ENCODE assay signal across 12 cellular contexts in the genomic region with DNA sequence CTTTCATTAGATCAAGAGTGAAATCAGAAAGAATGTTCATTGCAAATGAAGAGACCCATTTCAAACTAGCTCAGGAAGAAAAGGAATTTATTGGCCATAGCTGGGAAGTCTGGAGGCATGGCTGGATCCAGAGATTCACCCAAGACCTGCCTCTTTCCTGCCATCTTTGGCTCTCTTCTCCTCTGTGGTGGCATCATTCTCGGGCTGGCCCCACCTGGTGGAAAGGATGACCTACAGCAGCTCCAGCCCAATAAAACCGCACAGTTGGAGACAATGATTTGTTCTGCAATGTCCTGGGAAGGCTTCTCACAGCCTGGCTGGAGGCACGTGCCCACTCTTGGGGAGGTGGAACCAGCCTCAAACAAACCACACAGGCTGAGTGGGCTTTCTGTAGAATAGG. TPM values are rescaled to one million over a fixed set of nuclear protein-coding genes. Genes with fewer than 3 reads are reported as not detected.
DNase-seq lines count a peak whose midpoint lies in the region; ATAC-seq, FAIRE-seq and TF ChIP-seq lines count a peak whose summit lies in the region.
"Had no signal": no experiment of that assay in that cellular context is flagged by ENCODE, and none has a peak within 500 bp of the region (broad histone marks: within the 10 kb centered on the region; RNA-seq: fewer than 3 reads in every experiment).

No MANE protein-coding gene starts in this region.

- ATAC-seq in DND-41 (ENCODE audit: insufficient read depth, low read depth), result peak; percentile 62; the same call in 2 of the 3 replicates
- no peak for ATAC-seq in GM21367 (IDR thresholded peaks at IDR 0.05; ENCODE audit: unreplicated experiment)

- H3K9me3 ChIP-seq in DND-41 (ENCODE audit: insufficient read depth, low read length, severe bottlenecking) (no peaks in the 10 kb centered on the region), keratinocyte (ENCODE audit: control insufficient read depth, low read depth, low read length) (no peaks in the 10 kb centered on the region)
- H3K9me3 ChIP-seq: colonic mucosa had no signal

- H3K9ac ChIP-seq in DND-41 (ENCODE audit: low read depth, low read length) (no peak overlapping the region), keratinocyte (ENCODE audit: control insufficient read depth, extremely low read depth, insufficient read depth, low read length) (no peak overlapping the region)

- H3K27ac ChIP-seq in DND-41 (ENCODE audit: low read length) (no peak overlapping the region), keratinocyte (ENCODE audit: control insufficient read depth, insufficient read depth, low read length) (no peak overlapping the region)
- H3K27ac ChIP-seq: colonic mucosa had no signal

- H3K36me3 ChIP-seq in DND-41 (ENCODE audit: insufficient read depth, low read length) (no peaks in the 10 kb centered on the region), keratinocyte (ENCODE audit: control insufficient read depth in 2 of 2, extremely low read depth in 1 of 2, insufficient read depth in 2 of 2, low read length in 2 of 2) (no peaks in the 10 kb centered on the region)
- H3K36me3 ChIP-seq: colonic mucosa had no signal

- DNase-seq in DND-41, result peak; percentile 21
- DNase-seq in H54 (ENCODE audit: insufficient read length, low spot score), result peak; percentile 26
- peak; percentile 41 for DNase-seq in RPMI7951 (ENCODE audit: low read depth)
- no peak for DNase-seq in keratinocyte (ENCODE audit: low read depth, low spot score)
- no peak for DNase-seq in NCI-H226
- DNase-seq in SHP77 treated with DMSO at 0.1 percent for 48 hours (lab: John Stamatoyannopoulos, UW), result no peak
- no peak for DNase-seq in anterior cingulate cortex (lab: John Stamatoyannopoulos, UW)
- DNase-seq: activated CD4-positive, alpha-beta T cell treated with anti-CD3 and anti-CD28 coated beads, Interleukin-2, amount 50 U/mL, for 4 hours; colonic mucosa; NCI-H446 treated with DMSO at 0.1 percent for 48 hours had no signal

- H3K4me1 ChIP-seq in DND-41 (ENCODE audit: insufficient read depth, low read length), result no peaks in the 10 kb centered on the region
- H3K4me1 ChIP-seq in keratinocyte (ENCODE audit: control insufficient read depth, extremely low read depth, insufficient read depth, low read length), result no peaks in the 10 kb centered on the region
- H3K4me1 ChIP-seq: colonic mucosa had no signal

- TF ChIP-seq CTCF in DND-41 (IDR thresholded peaks at IDR 0.05; ENCODE audit: borderline replicate concordance, extremely low read depth, low read length, poor library complexity, severe bottlenecking), result peak; percentile 46
- TF ChIP-seq CTCF in keratinocyte (optimal IDR thresholded peaks at IDR 0.05 in 1 of 3, IDR thresholded peaks at IDR 0.05 in 1 of 3, conservative IDR thresholded peaks at IDR 0.05 in 1 of 3; ENCODE audit: extremely low read depth in 1 of 3, insufficient read depth in 2 of 3, low read length in 3 of 3), result peak in 2 of 3 experiments; percentile 22 to 31

- dilution Hi-C loops in keratinocyte (cut with MboI; ENCODE audit: extremely low pct_ligation_motif_present, low sequenced_read_pairs), result no loop called here

- no peak for TF ChIP-seq POLR2A in H54 (IDR thresholded peaks at IDR 0.05; ENCODE audit: low read depth, low read length)

- H4K20me1 ChIP-seq in DND-41 (ENCODE audit: insufficient read depth, low read length) (0 out of 2 replicates have a peak, but pooled peaks cover 5% of the 10 kb centered on the region), keratinocyte (ENCODE audit: control insufficient read depth, extremely low read depth, insufficient read depth, low read length) (no peaks in the 10 kb centered on the region)

- peaks cover 5% of the 10 kb centered on the region for H3K27me3 ChIP-seq in DND-41 (ENCODE audit: insufficient read depth, low read length, poor library complexity)
- H3K27me3 ChIP-seq in keratinocyte (ENCODE audit: control insufficient read depth, extremely low read depth, insufficient read depth, low read length), result no peaks in the 10 kb centered on the region
- H3K27me3 ChIP-seq: colonic mucosa had no signal

- 0 out of 2 replicates have a peak overlapping the region, but pooled peaks have one; percentile 30 for H2AFZ ChIP-seq in DND-41 (ENCODE audit: low read depth, low read length)
- H2AFZ ChIP-seq in keratinocyte (ENCODE audit: control insufficient read depth, low read length), result no peak overlapping the region

- H3K4me3 ChIP-seq in DND-41 (ENCODE audit: low read depth in 1 of 2, low read length in 2 of 2) (no peak overlapping the region), keratinocyte (ENCODE audit: control insufficient read depth in 2 of 3, extremely low read depth in 1 of 3, insufficient read depth in 2 of 3, low read depth in 1 of 3, low read length in 3 of 3) (no peak overlapping the region)
- H3K4me3 ChIP-seq: colonic mucosa had no signal

- H3K79me2 ChIP-seq in DND-41 (ENCODE audit: insufficient read depth, low read length) (no peaks in the 10 kb centered on the region), keratinocyte (ENCODE audit: control insufficient read depth, insufficient read depth, low read length) (no peaks in the 10 kb centered on the region)

- H3K4me2 ChIP-seq in DND-41 (ENCODE audit: insufficient read depth, low read length) (no peak overlapping the region), keratinocyte (ENCODE audit: control insufficient read depth, extremely low read depth, insufficient read depth, low read depth, low read length) (no peak overlapping the region)

- FAIRE-seq in H54 (lab: Jason Lieb, UNC) (peak; percentile 88), keratinocyte (lab: Jason Lieb, UNC) (no peak)
- FAIRE-seq: islet of Langerhans had no signal

- no peaks in the 10 kb centered on the region for H3K9me1 ChIP-seq in keratinocyte (ENCODE audit: control insufficient read depth, extremely low read depth, insufficient read depth, low read length)

RNA-seq across cellular contexts. Expression of a gene that starts 18.1 kb away (rescaled TPM):
- 5.7 and 6.4 TPM in 2 replicates for total RNA-seq in RPMI7951 (2014; rRNA removed; shearing (Covaris generic))
- polyA plus RNA-seq in keratinocyte, result 68.4 to 312 TPM (median 134 TPM) in 3 replicates
- polyA plus RNA-seq in keratinocyte (2011; ENCODE audit: low read depth), result 26.6 TPM
- 130 and 199 TPM in 2 replicates for polyA plus RNA-seq in keratinocyte (2011; cell fraction: cytosol; rRNA removed)
- polyA plus RNA-seq in keratinocyte (2011; cell fraction: nucleus; rRNA removed), result 155 and 157 TPM in 2 replicates
- 31.9 and 172 TPM in 2 replicates for polyA plus RNA-seq in keratinocyte (2012; ENCODE audit: low replicate concordance)
- polyA minus RNA-seq in keratinocyte, result 76.1 to 167 TPM (median 130 TPM) in 3 replicates
- 56.4 TPM for polyA minus RNA-seq in keratinocyte (2011; cell fraction: cytosol; rRNA and poly(A)+ RNA removed)
- polyA minus RNA-seq in keratinocyte (2011; cell fraction: nucleus; rRNA and poly(A)+ RNA removed), result 59.8 and 138 TPM in 2 replicates

Comparison
In these comparisons a context has a peak if more than half of its experiments do, and no peak if none do; other contexts are left out.
1. DNase-seq: peak in DND-41 (single experiment), H54 (single experiment) and RPMI7951 (single experiment); none in keratinocyte (single experiment), NCI-H226 (single experiment), SHP77 treated with DMSO at 0.1 percent for 48 hours (single experiment) and anterior cingulate cortex (0 of 58).